8 cellular contexts compared by ENCODE assay signal in genomic region chr5:88882321-88883038, GRCh38. TPM values are rescaled to one million over a fixed set of nuclear protein-coding genes. Genes with fewer than 3 reads are reported as not detected.
DNase-seq lines count a peak whose midpoint lies in the region; TF ChIP-seq lines count a peak whose summit lies in the region.

No MANE protein-coding gene starts in this region.

- CTCF ChIA-PET in GM10248 (lab: Yijun Ruan, JAX): no interaction called here

- TF ChIP-seq CTCF in GM10248 (IDR thresholded peaks at IDR 0.05; ENCODE audit: control extremely low read depth, extremely low read depth, low read depth, missing control alignments): no peak

- DNase-seq in NCI-H345 (lab: John Stamatoyannopoulos, UW) (peak; percentile 15), NCI-H345 treated with DMSO at 0.1 percent for 48 hours (lab: John Stamatoyannopoulos, UW; ENCODE audit: unreplicated experiment) (no peak), UCSD-AML1 (lab: John Stamatoyannopoulos, UW; ENCODE audit: unreplicated experiment) (peak; percentile 7), foreskin melanocyte (peak; percentile 42), pons (ENCODE audit: low spot score) (peak; percentile 48), GM10248 (ENCODE audit: extremely low spot score) (no peak), iPS-NIHi7 (ENCODE audit: extremely low spot score) (no peak), occipital lobe (lab: John Stamatoyannopoulos, UW) (no peak)

- POLR2A ChIA-PET in GM10248 (lab: Yijun Ruan, JAX): interaction anchor here (0.6 to 1.1 kb wide), 4 partner anchors 94 to 936 kb away, joined by 3 to 4 read pairs (median 4); no protein-coding TSS in a partner anchor

RNA-seq across cellular contexts. Expression of gene MEF2C, which starts 0.5 kb away (rescaled TPM):
- total RNA-seq in occipital lobe: 2,088 TPM

Comparison
In these comparisons a context has a peak if more than half of its experiments do, and no peak if none do; other contexts are left out.
1. DNase-seq: peak in NCI-H345 (single experiment), UCSD-AML1 (single experiment), foreskin melanocyte (single experiment) and pons (single experiment); none in NCI-H345 treated with DMSO at 0.1 percent for 48 hours (single experiment), GM10248 (single experiment), iPS-NIHi7 (single experiment) and occipital lobe (single experiment).